26 cellular contexts compared by ENCODE assay signal in genomic region chr4:95593992-95594391, GRCh38. TPM values are rescaled to one million over a fixed set of nuclear protein-coding genes. Genes with fewer than 3 reads are reported as not detected.
DNase-seq lines count a peak whose midpoint lies in the region; ATAC-seq, FAIRE-seq and TF ChIP-seq lines count a peak whose summit lies in the region.
"Had no signal": no experiment of that assay in that cellular context is flagged by ENCODE, and none has a peak within 500 bp of the region (broad histone marks: within the 10 kb centered on the region; RNA-seq: fewer than 3 reads in every experiment).

No MANE protein-coding gene starts in this region.

- no peaks in the 10 kb centered on the region for H3K4me1 Mint-ChIP-seq in nephron progenitor cell
- no peaks in the 10 kb centered on the region for H3K4me1 Mint-ChIP-seq in activated T-cell treated with anti-CD3 and anti-CD28 coated beads, Interleukin-2, amount 50 U/mL, for 24 hours (ENCODE audit: low read depth)
- H3K4me1 Mint-ChIP-seq: CD14-positive monocyte; CD8-positive, alpha-beta memory T cell; H9 had no signal

- H3K27ac Mint-ChIP-seq in nephron progenitor cell, result peak overlapping the region; percentile 26
- no peak overlapping the region for H3K27ac Mint-ChIP-seq in activated T-cell treated with anti-CD3 and anti-CD28 coated beads, Interleukin-2, amount 50 U/mL, for 24 hours
- H3K27ac Mint-ChIP-seq: CD14-positive monocyte; CD4-positive, alpha-beta T cell; CD8-positive, alpha-beta memory T cell; H9 had no signal

- H3K27me3 ChIP-seq in HepG2 (ENCODE audit: control insufficient read depth in 1 of 2, insufficient read depth in 2 of 2, low read length in 2 of 2) (no peaks in the 10 kb centered on the region), right lobe of liver (no peaks in the 10 kb centered on the region), K562 (ENCODE audit: control insufficient read depth in 2 of 2, insufficient read depth in 2 of 2, low read length in 2 of 2) (no peaks in the 10 kb centered on the region)
- H3K27me3 ChIP-seq: BE2C; BLaER1 treated with 17β-estradiol and CSF1 and Interleukin-3, amounts not matched to agents 10 nM and 100 nM had no signal

- H3K27ac ChIP-seq in HepG2 (ENCODE audit: extremely low read length, insufficient read depth, low read length) (no peak overlapping the region), right lobe of liver (no peak overlapping the region), K562 (ENCODE audit: extremely low read depth, low read depth, low read length) (no peak overlapping the region)
- H3K27ac ChIP-seq: 22Rv1; BLaER1 treated with 17β-estradiol and CSF1 and Interleukin-3, amounts not matched to agents 10 nM and 100 nM had no signal

- no peaks in the 10 kb centered on the region for H3K36me3 ChIP-seq in HepG2 (replicated peaks in 1 of 2; ENCODE audit: control insufficient read depth in 1 of 2, insufficient read depth in 2 of 2, low read length in 2 of 2)
- no peaks in the 10 kb centered on the region for H3K36me3 ChIP-seq in right lobe of liver
- H3K36me3 ChIP-seq in K562 (ENCODE audit: control insufficient read depth, insufficient read depth, low read length), result no peaks in the 10 kb centered on the region
- H3K36me3 ChIP-seq: BE2C; BLaER1 treated with 17β-estradiol and CSF1 and Interleukin-3, amounts not matched to agents 10 nM and 100 nM had no signal

- WGBS in HepG2 (ENCODE audit: low lambda C conversion rate), result 0% methylated on average over 1 of the region's 1 CpG
- WGBS in right lobe of liver (ENCODE audit: insufficient coverage, low coverage, low lambda C conversion rate, missing lambda C conversion rate), result 70% methylated on average over 1 of the region's 1 CpG
- 0% methylated on average over 1 of the region's 1 CpG for WGBS in K562 (ENCODE audit: insufficient coverage, low coverage, missing lambda C conversion rate)

- H3K4me3 ChIP-seq in HepG2 (replicated peaks in 1 of 3; ENCODE audit: insufficient read depth in 1 of 3, low read depth in 2 of 3, low read length in 3 of 3), result no peak overlapping the region
- no peak overlapping the region for H3K4me3 ChIP-seq in right lobe of liver
- H3K4me3 ChIP-seq in K562, result no peak overlapping the region
- H3K4me3 ChIP-seq: BLaER1 treated with 17β-estradiol and CSF1 and Interleukin-3, amounts not matched to agents 10 nM and 100 nM had no signal

- no peaks in the 10 kb centered on the region for H3K9me1 ChIP-seq in K562 (ENCODE audit: control insufficient read depth, insufficient read depth, low read length)

- no peak overlapping the region for H2AFZ ChIP-seq in HepG2 (ENCODE audit: low read length)
- no peak overlapping the region for H2AFZ ChIP-seq in K562 (ENCODE audit: low read depth, low read length)

- H3K79me2 ChIP-seq in HepG2 (ENCODE audit: insufficient read depth, low read length), result no peaks in the 10 kb centered on the region
- no peaks in the 10 kb centered on the region for H3K79me2 ChIP-seq in K562 (ENCODE audit: control insufficient read depth, insufficient read depth, low read length)

- CTCF ChIA-PET in HepG2 (lab: Yijun Ruan, JAX; ENCODE audit: low intra/inter-chr PET ratio, low total read pairs), result no interaction called here
- CTCF ChIA-PET in K562 (lab: Yijun Ruan, JAX; ENCODE audit: low intra/inter-chr PET ratio), result no interaction called here

- H3K9ac ChIP-seq in HepG2 (ENCODE audit: insufficient read depth, low read depth, low read length) (no peak overlapping the region), K562 (ENCODE audit: insufficient read depth in 1 of 2, low read depth in 2 of 2, low read length in 2 of 2) (no peak overlapping the region)
- H3K9ac ChIP-seq: BLaER1 treated with 17β-estradiol and CSF1 and Interleukin-3, amounts not matched to agents 10 nM and 100 nM had no signal

- H3K9me3 ChIP-seq in HepG2 (ENCODE audit: low read length) (no peaks in the 10 kb centered on the region), right lobe of liver (no peaks in the 10 kb centered on the region), K562 (replicated peaks; ENCODE audit: control insufficient read depth, insufficient read depth, low read depth, low read length) (no peaks in the 10 kb centered on the region)
- H3K9me3 ChIP-seq: BE2C; BLaER1 treated with 17β-estradiol and CSF1 and Interleukin-3, amounts not matched to agents 10 nM and 100 nM had no signal

- POLR2A ChIA-PET in HepG2 (lab: Yijun Ruan, JAX), result no interaction called here
- POLR2A ChIA-PET in K562 (lab: Yijun Ruan, JAX), result no interaction called here

- TF ChIP-seq POLR2A in HepG2 (IDR thresholded peaks at IDR 0.05; ENCODE audit: insufficient read depth in 1 of 2, low read depth in 2 of 2, low read length in 2 of 2), result no peak
- TF ChIP-seq POLR2A in right lobe of liver (IDR thresholded peaks at IDR 0.05), result no peak
- no peak for TF ChIP-seq POLR2A in K562 (conservative IDR thresholded peaks at IDR 0.05)

- no peaks in the 10 kb centered on the region for H3K9me3 Mint-ChIP-seq in nephron progenitor cell
- H3K9me3 Mint-ChIP-seq in activated T-cell treated with anti-CD3 and anti-CD28 coated beads, Interleukin-2, amount 50 U/mL, for 24 hours, result no peaks in the 10 kb centered on the region
- H3K9me3 Mint-ChIP-seq: CD4-positive, alpha-beta T cell; H9 had no signal

- H3K36me3 Mint-ChIP-seq in nephron progenitor cell (ENCODE audit: low read depth), result no peaks in the 10 kb centered on the region
- H3K36me3 Mint-ChIP-seq in activated T-cell treated with anti-CD3 and anti-CD28 coated beads, Interleukin-2, amount 50 U/mL, for 24 hours (ENCODE audit: low read depth), result no peaks in the 10 kb centered on the region
- H3K36me3 Mint-ChIP-seq: CD14-positive monocyte; CD8-positive, alpha-beta memory T cell had no signal

- FAIRE-seq in HepG2 (lab: Jason Lieb, UNC) (no peak), K562 (lab: Jason Lieb, UNC) (no peak)
- FAIRE-seq: D721Med, GM12891, GM18507 had no signal

- DNase-seq in HepG2 (ENCODE audit: low spot score) (no peak), right lobe of liver (no peak), K562 (ENCODE audit: extremely low read depth in 1 of 4, low spot score in 3 of 4) (no peak), nephron progenitor cell (no peak), cardiac septum (ENCODE audit: low spot score) (no peak), hepatic stellate cell (ENCODE audit: low spot score) (no peak)
- DNase-seq in activated T-cell treated with anti-CD3 and anti-CD28 coated beads, Interleukin-2, amount 50 U/mL, for 24 hours, result no peak
- DNase-seq: ACHN; AML-193; BE2C; CD4-positive, alpha-beta T cell; CD8-positive, alpha-beta memory T cell; DMS 273 treated with DMSO at 0.1 percent for 48 hours; DMS79; GF-D8; H9 had no signal

- in situ Hi-C loops in HepG2 (cut with HindIII; ENCODE audit: extremely low pct_ligation_motif_present, low pct_unique_long_range_greater_than_20kb) (no loop called here), K562 (cut with MboI) (no loop called here)

- BruUV-seq in HepG2 (replicated peaks; lab: Mats Ljungman, UMichigan) (no TSS peak), K562 (replicated peaks; lab: Mats Ljungman, UMichigan) (no TSS peak)

- no peak overlapping the region for H3K4me3 Mint-ChIP-seq in nephron progenitor cell
- H3K4me3 Mint-ChIP-seq in activated T-cell treated with anti-CD3 and anti-CD28 coated beads, Interleukin-2, amount 50 U/mL, for 24 hours, result no peak overlapping the region
- H3K4me3 Mint-ChIP-seq: CD14-positive monocyte; CD4-positive, alpha-beta T cell; CD8-positive, alpha-beta memory T cell; H9 had no signal

- TF ChIP-seq CTCF in HepG2 (CRISPR knock-in tag; IDR thresholded peaks at IDR 0.05), result no peak
- no peak for TF ChIP-seq CTCF in right lobe of liver (IDR thresholded peaks at IDR 0.05)
- TF ChIP-seq CTCF in K562 (IDR thresholded peaks at IDR 0.05 in 2 of 3, conservative IDR thresholded peaks at IDR 0.05 in 1 of 3; ENCODE audit: insufficient read depth in 2 of 3, low read depth in 1 of 3, low read length in 3 of 3), result no peak
- TF ChIP-seq CTCF in nephron progenitor cell (IDR thresholded peaks at IDR 0.05), result no peak

- ATAC-seq in HepG2 (no peak), right lobe of liver (no peak), K562 (no peak), GM21447 (IDR thresholded peaks at IDR 0.05; ENCODE audit: unreplicated experiment) (no peak)
- ATAC-seq: HCT116 had no signal

- H3K4me1 ChIP-seq in HepG2 (ENCODE audit: insufficient read depth, low read length) (no peaks in the 10 kb centered on the region), right lobe of liver (no peaks in the 10 kb centered on the region), K562 (replicated peaks in 1 of 2; ENCODE audit: control insufficient read depth in 2 of 2, insufficient read depth in 2 of 2, low read length in 2 of 2) (no peaks in the 10 kb centered on the region)
- H3K4me1 ChIP-seq: BLaER1 treated with 17β-estradiol and CSF1 and Interleukin-3, amounts not matched to agents 10 nM and 100 nM had no signal

- TF ChIP-seq RAD21 in HepG2 (CRISPR knock-in tag; IDR thresholded peaks at IDR 0.05), result no peak
- no peak for TF ChIP-seq RAD21 in K562 (CRISPR knock-in tag; conservative IDR thresholded peaks at IDR 0.05 in 1 of 2, IDR thresholded peaks at IDR 0.05 in 1 of 2)

- intact Hi-C loops in HepG2 (cut with micrococcal nuclease; ENCODE audit: unreplicated experiment), result no loop called here
- intact Hi-C loops in right lobe of liver (cut with DNase I), result no loop called here
- intact Hi-C loops in K562 (cut with micrococcal nuclease), result no loop called here
- intact Hi-C loops in cardiac septum (cut with DNase I), result no loop called here

- no peaks in the 10 kb centered on the region for H4K20me1 ChIP-seq in HepG2 (ENCODE audit: insufficient read depth, low read length)
- no peaks in the 10 kb centered on the region for H4K20me1 ChIP-seq in K562 (replicated peaks; ENCODE audit: control insufficient read depth, insufficient read depth, low read length)
- H4K20me1 ChIP-seq: BLaER1 treated with 17β-estradiol and CSF1 and Interleukin-3, amounts not matched to agents 10 nM and 100 nM had no signal

- no peak for TF ChIP-seq EP300 in HepG2 (IDR thresholded peaks at IDR 0.05; ENCODE audit: low read depth in 2 of 2, low read length in 2 of 2)
- no peak for TF ChIP-seq EP300 in HepG2 (CRISPR knock-in tag; IDR thresholded peaks at IDR 0.05; ENCODE audit: borderline replicate concordance)
- TF ChIP-seq EP300 in K562 (IDR thresholded peaks at IDR 0.05; ENCODE audit: low read length), result no peak

- H3K4me2 ChIP-seq in HepG2 (ENCODE audit: low read depth, low read length), result no peak overlapping the region
- no peak overlapping the region for H3K4me2 ChIP-seq in K562 (ENCODE audit: insufficient read depth, low read length)
- H3K4me2 ChIP-seq: BLaER1 treated with 17β-estradiol and CSF1 and Interleukin-3, amounts not matched to agents 10 nM and 100 nM had no signal

- H3K27me3 Mint-ChIP-seq in nephron progenitor cell (ENCODE audit: low read depth, poor library complexity), result no peaks in the 10 kb centered on the region
- H3K27me3 Mint-ChIP-seq in activated T-cell treated with anti-CD3 and anti-CD28 coated beads, Interleukin-2, amount 50 U/mL, for 24 hours, result no peaks in the 10 kb centered on the region
- H3K27me3 Mint-ChIP-seq: CD4-positive, alpha-beta T cell; CD8-positive, alpha-beta memory T cell had no signal

RNA-seq across cellular contexts. Expression of gene UNC5C, which starts 45.2 kb away (rescaled TPM):
- not detected in 2 replicates for total RNA-seq in HepG2 (2016; rRNA removed; fragmentation: Illumina TruSeq; extraction: Trizol)
- not detected in 2 replicates for total RNA-seq in HepG2 (2016; cell fraction: cytosol; rRNA removed; fragmentation: Illumina TruSeq; extraction: Trizol; ENCODE audit: low read depth)
- not detected in 2 replicates for total RNA-seq in HepG2 (2016; cell fraction: insoluble cytoplasmic fraction; rRNA removed; fragmentation: Illumina TruSeq; extraction: Trizol)
- total RNA-seq in HepG2 (2016; cell fraction: membrane; rRNA removed; fragmentation: Illumina TruSeq; extraction: Trizol), result not detected in 2 replicates
- total RNA-seq in HepG2 (2016; cell fraction: nucleus; rRNA removed; fragmentation: Illumina TruSeq; extraction: Trizol), result not detected in 2 replicates
- polyA plus RNA-seq in HepG2 (2011; rRNA removed), result not detected in 2 replicates
- not detected in 2 replicates for polyA plus RNA-seq in HepG2 (2011; cell fraction: cytosol; rRNA removed)
- polyA plus RNA-seq in HepG2 (2011; cell fraction: nucleus; rRNA removed), result not detected in 2 replicates
- polyA plus RNA-seq in HepG2 (2012), result not detected in 2 replicates
- polyA plus RNA-seq in HepG2 (2016; cell fraction: cytosol; fragmentation: Illumina TruSeq; extraction: Trizol; ENCODE audit: low read depth), result not detected in 2 replicates
- not detected in 2 replicates for polyA plus RNA-seq in HepG2 (2016; cell fraction: insoluble cytoplasmic fraction; fragmentation: Illumina TruSeq; extraction: Trizol; ENCODE audit: low read depth)
- polyA plus RNA-seq in HepG2 (2016; cell fraction: membrane; fragmentation: Illumina TruSeq; extraction: Trizol; ENCODE audit: low read depth), result not detected in 2 replicates
- not detected in 2 replicates for polyA plus RNA-seq in HepG2 (2016; cell fraction: nucleus; fragmentation: Illumina TruSeq; extraction: Trizol; ENCODE audit: insufficient read depth, low read depth)
- polyA minus RNA-seq in HepG2 (2011; rRNA and poly(A)+ RNA removed; ENCODE audit: low replicate concordance), result not detected in 2 replicates
- polyA minus RNA-seq in HepG2 (2011; cell fraction: cytosol; rRNA and poly(A)+ RNA removed), result not detected in 2 replicates
- not detected in 2 replicates for polyA minus RNA-seq in HepG2 (2011; cell fraction: nucleus; rRNA and poly(A)+ RNA removed)
- under 1 TPM; 0.50 to 0.71 (median 0.63) TPM for total RNA-seq in right lobe of liver
- total RNA-seq in K562 (2011; cell fraction: chromatin; rRNA removed; ENCODE audit: low replicate concordance), result not detected in 2 replicates
- under 0.01 TPM in 1 of 2 replicates, not detected in the other for total RNA-seq in K562 (2011; cell fraction: nucleolus; rRNA removed)
- total RNA-seq in K562 (2011; cell fraction: nucleoplasm; rRNA removed), result not detected in 2 replicates
- 0.05 and 0.12 TPM in 2 replicates for total RNA-seq in K562 (2014; rRNA removed)
- total RNA-seq in K562 (2014; rRNA removed; fragmentation: Illumina TruSeq; extraction: Trizol), result 0.03 and 0.04 TPM in 2 replicates
- total RNA-seq in K562 (2015; rRNA removed; fragmentation: Illumina TruSeq; extraction: Trizol), result 0.04 TPM in 2 replicates
- total RNA-seq in K562 (2021), result 0.02 TPM in 2 replicates
- polyA plus RNA-seq in K562 (2011; rRNA removed), result 0.10 and 0.99 TPM in 2 replicates
- polyA plus RNA-seq in K562 (2011; cell fraction: cytosol; rRNA removed), result 0.01 and 1.0 TPM in 2 replicates
- 0.11 and 0.98 TPM in 2 replicates for polyA plus RNA-seq in K562 (2011; cell fraction: nucleus; rRNA removed)
- polyA plus RNA-seq in K562 (2012), result 0.01 and 0.04 TPM in 2 replicates
- polyA plus RNA-seq in K562 (2014; fragmentation: Illumina TruSeq; extraction: Trizol), result 0.03 TPM in 1 of 2 replicates, not detected in the other
- under 1 TPM in 1 of 2 experiments, not detected in 1; under 0.01 TPM for polyA plus RNA-seq in K562 (2014; fragmentation: Nextera tagmentation; extraction: Ambion mirVana)
- 0.01 TPM in 1 of 2 replicates, not detected in the other for polyA plus RNA-seq in K562 (2014; rRNA removed)
- polyA minus RNA-seq in K562 (2011; rRNA and poly(A)+ RNA removed), result 0.11 and 4.3 TPM in 2 replicates
- polyA minus RNA-seq in K562 (2011; cell fraction: cytosol; rRNA and poly(A)+ RNA removed), result 0.91 TPM in 1 of 2 replicates, not detected in the other
- 0.27 and 6.1 TPM in 2 replicates for polyA minus RNA-seq in K562 (2011; cell fraction: nucleus; rRNA and poly(A)+ RNA removed)
- 1.7 TPM for total RNA-seq in cardiac septum
- total RNA-seq: CD4-positive, alpha-beta T cell; CD8-positive, alpha-beta memory T cell; Daoy; G401; H9 had no signal
- polyA plus RNA-seq: CD14-positive monocyte; CD8-positive, alpha-beta memory T cell had no signal

Comparison
In these comparisons a context has a peak if more than half of its experiments do, and no peak if none do; other contexts are left out.
1. Of the 241 proteins assayed by ChIP-seq in both HepG2 and K562: peak only in HepG2: MAFF and MAFK; only in K562: none; in both: none; in neither: 239.